In genomic region chr2:41955641-41956040, GRCh38 we compare ENCODE assay signal across 11 cellular contexts.
DNase-seq lines count a peak whose midpoint lies in the region; ATAC-seq, FAIRE-seq and TF ChIP-seq lines count a peak whose summit lies in the region.
"Had no signal": no experiment of that assay in that cellular context is flagged by ENCODE, and none has a peak within 500 bp of the region (broad histone marks: within the 10 kb centered on the region; RNA-seq: fewer than 3 reads in every experiment).

No MANE protein-coding gene starts in this region.

- H3K4me1 ChIP-seq in BE2C (peaks cover 21% of the 10 kb centered on the region), heart right ventricle (peaks cover 0 to 18% (median 5%) of the 10 kb centered on the region in 9 donors)
- H3K4me1 ChIP-seq: vagina had no signal

- ATAC-seq in GM19328 (IDR thresholded peaks at IDR 0.05; ENCODE audit: unreplicated experiment) (peak; percentile 54), HG03025 (IDR thresholded peaks at IDR 0.05; ENCODE audit: low FRiP score, unreplicated experiment) (peak; percentile 53), heart right ventricle (no peak)
- ATAC-seq in naive thymus-derived CD8-positive, alpha-beta T cell = no peak

- H3K4me1 Mint-ChIP-seq in activated T-helper 2 cell treated with anti-CD3 and anti-CD28 coated beads, Interferon-gamma antibody, Interleukin-2, Interleukin-4, amounts not matched to agents 10 μg/mL and 5 μg/mL and 100 μg/mL, durations not matched to agents 14 hours and 24 hours and 36 hours (ENCODE audit: low read depth) = peaks cover 3% of the 10 kb centered on the region
- H3K4me1 Mint-ChIP-seq in naive thymus-derived CD8-positive, alpha-beta T cell = peaks cover 0 to 21% (median 0%) of the 10 kb centered on the region in 4 donors

- H3K4me3 ChIP-seq in BE2C (ENCODE audit: low read depth, low read length) = peak overlapping the region; percentile 60
- no peak overlapping the region for H3K4me3 ChIP-seq in heart right ventricle
- H3K4me3 ChIP-seq: PC-9, vagina had no signal

- H3K36me3 ChIP-seq in BE2C = peaks cover 10% of the 10 kb centered on the region; the same call in 1 of the 2 replicates
- H3K36me3 ChIP-seq in heart right ventricle = no peaks in the 10 kb centered on the region
- H3K36me3 ChIP-seq: vagina had no signal

- H3K27ac Mint-ChIP-seq in activated T-helper 2 cell treated with anti-CD3 and anti-CD28 coated beads, Interferon-gamma antibody, Interleukin-2, Interleukin-4, amounts not matched to agents 10 μg/mL and 5 μg/mL and 100 μg/mL, durations not matched to agents 14 hours and 24 hours and 36 hours = no peak overlapping the region
- no peak overlapping the region for H3K27ac Mint-ChIP-seq in naive thymus-derived CD8-positive, alpha-beta T cell
- H3K27ac Mint-ChIP-seq: activated T-helper 1 cell treated with anti-CD3 and anti-CD28 coated beads, Interleukin-12 subunit alpha, Interleukin-12 subunit beta, Interleukin-2, Interleukin-4 antibody, amounts not matched to agents 30 ng/mL and 10 ng/mL and 1 ng/mL, durations not matched to agents 14 hours and 24 hours and 36 hours had no signal

- H3K4me3 Mint-ChIP-seq in activated T-helper 2 cell treated with anti-CD3 and anti-CD28 coated beads, Interferon-gamma antibody, Interleukin-2, Interleukin-4, amounts not matched to agents 10 μg/mL and 5 μg/mL and 100 μg/mL, durations not matched to agents 14 hours and 24 hours and 36 hours (ENCODE audit: low read depth) = no peak overlapping the region
- no peak overlapping the region for H3K4me3 Mint-ChIP-seq in naive thymus-derived CD8-positive, alpha-beta T cell
- H3K4me3 Mint-ChIP-seq: activated T-helper 1 cell treated with anti-CD3 and anti-CD28 coated beads, Interleukin-12 subunit alpha, Interleukin-12 subunit beta, Interleukin-2, Interleukin-4 antibody, amounts not matched to agents 30 ng/mL and 10 ng/mL and 1 ng/mL, durations not matched to agents 14 hours and 24 hours and 36 hours had no signal

- no peaks in the 10 kb centered on the region for H3K9me3 Mint-ChIP-seq in activated T-helper 2 cell treated with anti-CD3 and anti-CD28 coated beads, Interferon-gamma antibody, Interleukin-2, Interleukin-4, amounts not matched to agents 10 μg/mL and 5 μg/mL and 100 μg/mL, durations not matched to agents 14 hours and 24 hours and 36 hours
- no peaks in the 10 kb centered on the region for H3K9me3 Mint-ChIP-seq in naive thymus-derived CD8-positive, alpha-beta T cell
- H3K9me3 Mint-ChIP-seq: activated T-helper 1 cell treated with anti-CD3 and anti-CD28 coated beads, Interleukin-12 subunit alpha, Interleukin-12 subunit beta, Interleukin-2, Interleukin-4 antibody, amounts not matched to agents 30 ng/mL and 10 ng/mL and 1 ng/mL, durations not matched to agents 14 hours and 24 hours and 36 hours had no signal

- TF ChIP-seq POLR2A in H54 (IDR thresholded peaks at IDR 0.05; ENCODE audit: low read depth, low read length) = no peak

- TF ChIP-seq CTCF in BE2C (IDR thresholded peaks at IDR 0.05; ENCODE audit: low read depth, low read length) (no peak), heart right ventricle (IDR thresholded peaks at IDR 0.05) (no peak)

- FAIRE-seq in H54 (lab: Jason Lieb, UNC) = no peak

- no peaks in the 10 kb centered on the region for H3K36me3 Mint-ChIP-seq in activated T-helper 2 cell treated with anti-CD3 and anti-CD28 coated beads, Interferon-gamma antibody, Interleukin-2, Interleukin-4, amounts not matched to agents 10 μg/mL and 5 μg/mL and 100 μg/mL, durations not matched to agents 14 hours and 24 hours and 36 hours (ENCODE audit: low read depth)
- peaks cover 0 to 3% (median 0%) of the 10 kb centered on the region in 3 donors for H3K36me3 Mint-ChIP-seq in naive thymus-derived CD8-positive, alpha-beta T cell

- intact Hi-C loops in activated T-helper 2 cell treated with anti-CD3 and anti-CD28 coated beads, Interferon-gamma antibody, Interleukin-2, Interleukin-4, amounts not matched to agents 10 μg/mL and 5 μg/mL and 100 μg/mL, durations not matched to agents 14 hours and 24 hours and 36 hours (cut with micrococcal nuclease) = no loop called here
- intact Hi-C loops in heart right ventricle (cut with DNase I) = no loop called here

- DNase-seq in BE2C = no peak
- DNase-seq in NOMO-1 treated with DMSO at 0.1 percent for 48 hours (lab: John Stamatoyannopoulos, UW; ENCODE audit: unreplicated experiment) = peak; percentile 83
- DNase-seq in activated T-helper 2 cell treated with anti-CD3 and anti-CD28 coated beads, Interferon-gamma antibody, Interleukin-2, Interleukin-4, amounts not matched to agents 10 μg/mL and 5 μg/mL and 100 μg/mL, durations not matched to agents 14 hours and 24 hours and 36 hours (ENCODE audit: low spot score) = no peak
- DNase-seq in naive thymus-derived CD8-positive, alpha-beta T cell = no peak
- DNase-seq in heart right ventricle = no peak
- DNase-seq in H54 (ENCODE audit: insufficient read length, low spot score) = no peak
- DNase-seq: PC-9 had no signal

- H3K27me3 Mint-ChIP-seq in activated T-helper 2 cell treated with anti-CD3 and anti-CD28 coated beads, Interferon-gamma antibody, Interleukin-2, Interleukin-4, amounts not matched to agents 10 μg/mL and 5 μg/mL and 100 μg/mL, durations not matched to agents 14 hours and 24 hours and 36 hours (ENCODE audit: low read depth) = peaks cover 9% of the 10 kb centered on the region
- peaks cover 2 to 14% (median 6%) of the 10 kb centered on the region in 5 donors for H3K27me3 Mint-ChIP-seq in naive thymus-derived CD8-positive, alpha-beta T cell

- H3K27me3 ChIP-seq in BE2C (no peaks in the 10 kb centered on the region), heart right ventricle (no peaks in the 10 kb centered on the region)
- H3K27me3 ChIP-seq: vagina had no signal

- no peak overlapping the region for H3K27ac ChIP-seq in heart right ventricle
- H3K27ac ChIP-seq: PC-9, vagina had no signal

- POLR2A ChIA-PET in naive thymus-derived CD8-positive, alpha-beta T cell (lab: Charles Lee) = no interaction called here

- 90% methylated on average over 2 of the region's 2 CpGs for WGBS in heart right ventricle, 2 donors

- H3K9me3 ChIP-seq in BE2C (no peaks in the 10 kb centered on the region), heart right ventricle (no peaks in the 10 kb centered on the region)
- H3K9me3 ChIP-seq: vagina had no signal

Comparison
In these comparisons a context has a peak if more than half of its experiments do, and no peak if none do; other contexts are left out.
1. ATAC-seq: peak in GM19328 (single experiment) and HG03025 (single experiment); none in naive thymus-derived CD8-positive, alpha-beta T cell (0 of 2) and heart right ventricle (0 of 8).